7 cellular contexts compared by ENCODE assay signal in the genomic region with DNA sequence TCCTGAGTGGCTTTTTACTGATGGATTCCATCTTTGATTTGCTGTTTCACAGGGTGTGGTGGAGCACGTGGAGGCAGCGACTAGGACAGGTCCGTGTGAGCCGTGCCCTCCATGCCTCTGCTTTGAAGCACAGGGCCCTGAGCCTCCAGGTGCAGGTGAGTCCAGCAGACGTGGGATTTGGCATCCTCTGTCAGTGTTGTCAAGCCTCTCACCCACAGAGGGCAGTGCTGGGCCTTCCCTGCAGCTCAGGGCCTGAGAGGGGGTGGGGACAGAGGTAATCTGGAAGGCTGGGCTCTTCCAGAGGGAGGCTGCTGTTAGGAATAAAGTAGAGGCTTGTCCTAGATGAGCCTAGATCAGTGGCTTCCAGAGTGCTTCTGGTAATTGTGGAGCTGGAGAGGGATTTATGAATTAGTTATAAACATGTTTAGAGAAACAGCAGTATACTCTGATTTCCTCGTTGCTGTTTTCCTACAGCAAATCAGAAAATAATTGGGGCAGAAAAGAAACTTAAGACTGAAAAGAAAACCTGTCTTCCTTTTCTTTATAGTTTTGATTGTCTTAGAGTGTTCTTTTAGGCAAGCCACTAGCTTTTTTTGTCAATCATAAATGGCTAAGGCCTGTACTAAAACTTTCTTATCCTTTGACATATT.
DNase-seq lines count a peak whose midpoint lies in the region; ATAC-seq and TF ChIP-seq lines count a peak whose summit lies in the region.

No MANE protein-coding gene starts in this region.

- H3K27me3 ChIP-seq in spleen (replicated peaks in 1 of 7) = no peaks in the 10 kb centered on the region

- intact Hi-C loops in spleen (cut with DNase I; ENCODE audit: low total_unique reads) = no loop called here

- TF ChIP-seq POLR2A in spleen (IDR thresholded peaks at IDR 0.05) = no peak

- no peaks in the 10 kb centered on the region for H3K9me3 ChIP-seq in spleen

- peak overlapping the region in 1 of 8 donors; percentile 18 for H3K27ac ChIP-seq in spleen

- no peak overlapping the region for H3K4me3 ChIP-seq in spleen

- H3K36me3 ChIP-seq in spleen = peaks cover 0 to 81% (median 27%) of the 10 kb centered on the region in 6 donors

- TF ChIP-seq CTCF in GM12873 (IDR thresholded peaks at IDR 0.05; ENCODE audit: insufficient read depth, low read depth, low read length, missing control alignments) = peak; percentile 80
- TF ChIP-seq CTCF in spleen (IDR thresholded peaks at IDR 0.05 in 8 of 11, conservative IDR thresholded peaks at IDR 0.05 in 3 of 11) = peak; percentile 16 to 74 (median 62)

- no peak for ATAC-seq in GM21360 (IDR thresholded peaks at IDR 0.05; ENCODE audit: unreplicated experiment)

- 53 to 67% (median 58%) methylated on average over 6 of the region's 6 CpGs for WGBS in spleen, 5 donors

- DNase-seq in NCI-H187 (lab: John Stamatoyannopoulos, UW) = peak; percentile 16 to 28
- peak; percentile 23 for DNase-seq in T1000 (lab: John Stamatoyannopoulos, UW)
- DNase-seq in brain pericyte (ENCODE audit: low read depth, low spot score) = peak; percentile 36
- peak; percentile 90 for DNase-seq in iPS-NIHi11 (ENCODE audit: low spot score)
- DNase-seq in spleen = peak; percentile 81

- H3K4me1 ChIP-seq in spleen = peaks cover 0 to 9% (median 0%) of the 10 kb centered on the region in 6 donors

Comparison
In these comparisons a context has a peak if more than half of its experiments do, and no peak if none do; other contexts are left out.
1. DNase-seq: peak in every context shown above with its lines; median percentile 90 in iPS-NIHi11; 81 in spleen; 36 in brain pericyte; 23 in T1000; 22 in NCI-H187.